In the genomic region with DNA sequence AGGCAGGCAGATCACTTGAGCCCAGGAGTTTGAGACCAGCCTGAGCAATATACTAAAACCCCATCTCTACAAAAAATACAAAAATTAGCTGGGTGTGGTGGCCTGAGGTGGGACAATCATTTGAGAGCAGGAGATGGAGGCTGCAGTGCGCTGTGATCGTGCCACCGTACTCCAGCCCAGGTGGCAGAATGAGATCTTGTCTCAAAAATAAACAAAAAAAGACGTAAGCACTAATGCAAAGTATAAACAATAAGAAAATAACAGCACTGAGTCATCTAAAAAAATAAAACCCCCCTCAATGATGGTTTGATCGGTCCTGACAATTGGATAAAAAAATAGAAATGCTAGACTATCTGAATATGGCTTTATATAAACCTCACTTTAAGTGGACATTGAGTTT, we compare ENCODE assay signal across 17 cellular contexts. TPM values are rescaled to one million over a fixed set of nuclear protein-coding genes. Genes with fewer than 3 reads are reported as not detected.
DNase-seq lines count a peak whose midpoint lies in the region; ATAC-seq and TF ChIP-seq lines count a peak whose summit lies in the region.
"Had no signal": no experiment of that assay in that cellular context is flagged by ENCODE, and none has a peak within 500 bp of the region (broad histone marks: within the 10 kb centered on the region; RNA-seq: fewer than 3 reads in every experiment).

No MANE protein-coding gene starts in this region.

- H3K4me1 Mint-ChIP-seq in stimulated activated naive CD8-positive, alpha-beta T cell treated with anti-CD3 and anti-CD28 coated beads, Interleukin-15, Interleukin-2, amounts not matched to agents 100 ng/mL and 50 ng/mL, for 24 hours (ENCODE audit: low read depth), result peaks cover 75% of the 10 kb centered on the region
- peaks cover 82% of the 10 kb centered on the region for H3K4me1 Mint-ChIP-seq in activated B cell treated with CpG ODN at 0.5 μM for 24 hours
- peaks cover 24% of the 10 kb centered on the region for H3K4me1 Mint-ChIP-seq in endodermal cell
- peaks cover 38% of the 10 kb centered on the region for H3K4me1 Mint-ChIP-seq in type B pancreatic cell (ENCODE audit: unreplicated experiment)

- H3K27ac Mint-ChIP-seq in stimulated activated naive CD8-positive, alpha-beta T cell treated with anti-CD3 and anti-CD28 coated beads, Interleukin-15, Interleukin-2, amounts not matched to agents 100 ng/mL and 50 ng/mL, for 24 hours, result peak overlapping the region; percentile 81
- H3K27ac Mint-ChIP-seq in activated B cell treated with CpG ODN at 0.5 μM for 24 hours (peak overlapping the region; percentile 53), endodermal cell (peak overlapping the region; percentile 48), type B pancreatic cell (no peak overlapping the region)

- H3K36me3 ChIP-seq in endodermal cell (ENCODE audit: control insufficient read depth, insufficient read depth, low read length), result no peaks in the 10 kb centered on the region
- H3K36me3 ChIP-seq: ascending aorta, colonic mucosa had no signal

- in situ Hi-C loops in GM13976 (cut with MboI; ENCODE audit: low sequenced_read_pairs, unreplicated experiment), result loop anchor here (25.0 kb wide), 1 partner anchor 852 kb away; a partner anchor contains a TSS

- H3K9me3 ChIP-seq in endodermal cell (ENCODE audit: control insufficient read depth, low read length), result no peaks in the 10 kb centered on the region
- H3K9me3 ChIP-seq: ascending aorta, BE2C, colonic mucosa, stomach had no signal

- H3K9ac ChIP-seq in endodermal cell (ENCODE audit: extremely low read depth, low read length, poor library complexity, severe bottlenecking), result no peak overlapping the region

- DNase-seq in stimulated activated naive CD8-positive, alpha-beta T cell treated with anti-CD3 and anti-CD28 coated beads, Interleukin-15, Interleukin-2, amounts not matched to agents 100 U/mL and 50 U/mL, for 24 hours, result no peak
- DNase-seq in activated B cell treated with CpG ODN at 0.5 μM for 24 hours (no peak), endodermal cell (no peak), type B pancreatic cell (ENCODE audit: extremely low spot score, unreplicated experiment) (no peak), 8988T (no peak), GM13976 (ENCODE audit: low spot score) (no peak)
- DNase-seq: BE2C, colonic mucosa, NCI-H1436, small intestine, stomach had no signal

- peaks cover 37% of the 10 kb centered on the region for H3K36me3 Mint-ChIP-seq in stimulated activated naive CD8-positive, alpha-beta T cell treated with anti-CD3 and anti-CD28 coated beads, Interleukin-15, Interleukin-2, amounts not matched to agents 100 ng/mL and 50 ng/mL, for 24 hours (ENCODE audit: low read depth)
- H3K36me3 Mint-ChIP-seq in activated B cell treated with CpG ODN at 0.5 μM for 24 hours (ENCODE audit: low read depth), result peaks cover 31% of the 10 kb centered on the region
- no peaks in the 10 kb centered on the region for H3K36me3 Mint-ChIP-seq in endodermal cell (ENCODE audit: low read depth)
- H3K36me3 Mint-ChIP-seq in type B pancreatic cell, result peaks cover 11% of the 10 kb centered on the region

- peak overlapping the region; percentile 85 for H3K4me3 Mint-ChIP-seq in stimulated activated naive CD8-positive, alpha-beta T cell treated with anti-CD3 and anti-CD28 coated beads, Interleukin-15, Interleukin-2, amounts not matched to agents 100 ng/mL and 50 ng/mL, for 24 hours
- H3K4me3 Mint-ChIP-seq in activated B cell treated with CpG ODN at 0.5 μM for 24 hours, result peak overlapping the region; percentile 49
- H3K4me3 Mint-ChIP-seq in endodermal cell, result no peak overlapping the region
- peak overlapping the region; percentile 24 for H3K4me3 Mint-ChIP-seq in type B pancreatic cell

- no peak for ATAC-seq in stimulated activated naive CD8-positive, alpha-beta T cell treated with anti-CD3 and anti-CD28 coated beads, Interleukin-15, Interleukin-2, amounts not matched to agents 100 U/mL and 50 U/mL, for 24 hours
- ATAC-seq in activated B cell treated with CpG ODN at 0.5 μM for 24 hours (ENCODE audit: low read depth) (no peak), GM21619 (IDR thresholded peaks at IDR 0.05; ENCODE audit: unreplicated experiment) (no peak)
- ATAC-seq: esophagus mucosa had no signal

- peaks cover 9% of the 10 kb centered on the region for H3K27me3 ChIP-seq in endodermal cell (ENCODE audit: control insufficient read depth, insufficient read depth, low read length, poor library complexity, severe bottlenecking)
- H3K27me3 ChIP-seq: ascending aorta, BE2C, colonic mucosa, stomach had no signal

- H3K9me3 Mint-ChIP-seq in stimulated activated naive CD8-positive, alpha-beta T cell treated with anti-CD3 and anti-CD28 coated beads, Interleukin-15, Interleukin-2, amounts not matched to agents 100 ng/mL and 50 ng/mL, for 24 hours, result peaks cover 4% of the 10 kb centered on the region
- no peaks in the 10 kb centered on the region for H3K9me3 Mint-ChIP-seq in activated B cell treated with CpG ODN at 0.5 μM for 24 hours
- H3K9me3 Mint-ChIP-seq in endodermal cell, result peaks cover 2% of the 10 kb centered on the region
- H3K9me3 Mint-ChIP-seq in type B pancreatic cell, result no peaks in the 10 kb centered on the region

- TF ChIP-seq CTCF in activated B cell treated with CpG ODN at 0.5 μM for 24 hours (IDR thresholded peaks at IDR 0.05), result no peak
- no peak for TF ChIP-seq CTCF in endodermal cell (conservative IDR thresholded peaks at IDR 0.05)
- no peak for TF ChIP-seq CTCF in type B pancreatic cell (conservative IDR thresholded peaks at IDR 0.05)
- TF ChIP-seq CTCF in GM13976 (IDR thresholded peaks at IDR 0.05; ENCODE audit: borderline replicate concordance, control extremely low read depth, extremely low read depth, insufficient read depth, missing control alignments), result no peak

- H3K27me3 Mint-ChIP-seq in stimulated activated naive CD8-positive, alpha-beta T cell treated with anti-CD3 and anti-CD28 coated beads, Interleukin-15, Interleukin-2, amounts not matched to agents 100 ng/mL and 50 ng/mL, for 24 hours, result no peaks in the 10 kb centered on the region
- H3K27me3 Mint-ChIP-seq in activated B cell treated with CpG ODN at 0.5 μM for 24 hours (no peaks in the 10 kb centered on the region), endodermal cell (ENCODE audit: insufficient read depth) (peaks cover 12% of the 10 kb centered on the region), type B pancreatic cell (no peaks in the 10 kb centered on the region)

- POLR2A ChIA-PET in activated B cell treated with CpG ODN at 0.5 μM for 24 hours (lab: Charles Lee), result interaction anchor here (1.0 kb wide), 1 partner anchor 867 kb away, joined by 3 read pairs; a partner anchor contains a TSS

- no peak overlapping the region for H3K4me3 ChIP-seq in endodermal cell (ENCODE audit: low read length)
- H3K4me3 ChIP-seq: ascending aorta, colonic mucosa, PC-9, SK-N-MC had no signal

- H3K4me1 ChIP-seq in endodermal cell (ENCODE audit: control insufficient read depth, insufficient read depth, low read length), result peaks cover 3% of the 10 kb centered on the region
- H3K4me1 ChIP-seq: colonic mucosa had no signal

- H3K27ac ChIP-seq in endodermal cell (ENCODE audit: low read depth, low read length), result no peak overlapping the region
- H3K27ac ChIP-seq: ascending aorta, colonic mucosa, PC-9, SK-N-MC, stomach had no signal

- intact Hi-C loops in activated B cell treated with CpG ODN at 0.5 μM for 24 hours (cut with micrococcal nuclease), result no loop called here

- CTCF ChIA-PET in activated B cell treated with CpG ODN at 0.5 μM for 24 hours (lab: Charles Lee), result interaction anchor here (2.3 kb wide), 1 partner anchor 268 kb away, joined by 12 read pairs; a partner anchor contains a TSS

- WGBS in endodermal cell (ENCODE audit: insufficient coverage in 1 of 2, insufficient read length in 1 of 2), 2 experiments, result 92 to 96% methylated on average over 3 to 5 of the region's 5 CpGs

RNA-seq across cellular contexts. Expression of a gene that starts 3.6 kb away (rescaled TPM):
- 62.5 and 64.1 TPM in 2 replicates for total RNA-seq in activated B cell treated with CpG ODN at 0.5 μM for 24 hours
- 10 to 100 TPM; 24.2 to 30.7 TPM for total RNA-seq in endodermal cell
- 32.5 TPM for polyA plus RNA-seq in endodermal cell (2013, experiment 1 of 2)
- 33.1 TPM for polyA plus RNA-seq in endodermal cell (2013, experiment 2 of 2)
- total RNA-seq in type B pancreatic cell (ENCODE audit: low replicate concordance), result 25.7 and 37.5 TPM in 2 replicates

RNA-seq across cellular contexts. Expression of a gene that starts 44.3 kb away (rescaled TPM):
- 0.20 and 0.35 TPM in 2 replicates for total RNA-seq in activated B cell treated with CpG ODN at 0.5 μM for 24 hours
- not detected for total RNA-seq in endodermal cell
- not detected for polyA plus RNA-seq in endodermal cell (2013, experiment 1 of 2)
- 0.87 TPM for polyA plus RNA-seq in endodermal cell (2013, experiment 2 of 2)
- total RNA-seq in type B pancreatic cell (ENCODE audit: low replicate concordance), result 0.57 and 1.6 TPM in 2 replicates
